Comparison of ENCODE assay signal across 8 cellular contexts in the genomic region with DNA sequence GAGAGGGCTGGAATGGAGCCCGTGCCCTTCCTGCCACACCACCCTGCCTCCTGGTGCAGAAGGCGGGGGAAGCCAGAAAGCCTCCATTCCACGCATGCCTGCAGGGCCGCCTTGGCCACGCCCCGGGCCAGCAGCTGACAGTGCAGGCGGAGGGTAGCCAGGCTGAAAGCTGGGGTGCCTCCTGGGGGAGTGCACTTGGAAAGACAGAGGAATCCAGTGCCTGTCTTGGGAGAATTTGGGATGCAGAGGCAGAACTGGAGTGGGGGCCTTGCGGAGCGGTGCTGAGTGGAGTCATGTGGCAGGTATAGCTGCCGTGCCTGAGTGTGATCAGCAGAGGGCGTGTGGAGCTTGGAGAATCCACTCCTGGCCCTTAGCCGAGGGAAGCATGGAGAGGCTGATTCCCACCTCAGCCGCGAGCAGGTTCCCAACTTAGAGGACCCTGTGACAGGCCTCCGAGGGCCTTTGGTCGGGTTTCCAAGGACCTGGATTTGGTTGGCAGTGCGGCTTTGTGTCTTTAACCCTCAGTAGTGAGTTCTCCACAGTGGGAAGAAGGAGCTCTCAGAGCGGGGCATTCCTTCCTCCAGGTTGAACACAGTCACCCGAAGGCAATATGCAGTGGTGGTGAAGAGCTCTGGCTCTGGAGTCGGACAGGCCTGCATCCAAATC. TPM values are rescaled to one million over a fixed set of nuclear protein-coding genes. Genes with fewer than 3 reads are reported as not detected.
DNase-seq lines count a peak whose midpoint lies in the region; ATAC-seq and TF ChIP-seq lines count a peak whose summit lies in the region.

No MANE protein-coding gene starts in this region.

- H3K27ac ChIP-seq in angular gyrus (ENCODE audit: low read depth, low read length) (peak overlapping the region; percentile 97), vagina (peak overlapping the region; percentile 75)

- no peak for TF ChIP-seq POLR2A in vagina (IDR thresholded peaks at IDR 0.05)

- peaks cover 0 to 3% of the 10 kb centered on the region in 2 donors for H3K36me3 ChIP-seq in vagina

- intact Hi-C loops in left ventricle myocardium superior (cut with micrococcal nuclease), result loop anchor here (10.0 kb wide), 1 partner anchor 53 kb away; no protein-coding TSS in a partner anchor
- intact Hi-C loops in vagina (cut with DNase I), result loop anchor here (10.0 kb wide), 1 partner anchor 53 kb away; no protein-coding TSS in a partner anchor

- H3K9me3 ChIP-seq in vagina, result no peaks in the 10 kb centered on the region

- peaks cover 33% of the 10 kb centered on the region for H3K4me1 ChIP-seq in vagina

- TF ChIP-seq CTCF in vagina (IDR thresholded peaks at IDR 0.05), result peak; percentile 24 to 82 (median 70)

- H3K4me3 ChIP-seq in vagina, result peak overlapping the region; percentile 36 to 41

- H3K27me3 ChIP-seq in vagina, result no peaks in the 10 kb centered on the region

- DNase-seq in DMS53 treated with DMSO at 0.1 percent for 48 hours (lab: John Stamatoyannopoulos, UW; ENCODE audit: unreplicated experiment) (peak; percentile 81), HCEC 1CT (peak; percentile 76), NCI-H128 (lab: John Stamatoyannopoulos, UW; ENCODE audit: unreplicated experiment) (peak; percentile 72), T-helper 1 cell (peak; percentile 26 to 62 (median 50)), left ventricle myocardium superior (peak; percentile 86), putamen (ENCODE audit: low spot score) (peak; percentile 91), vagina (ENCODE audit: extremely low spot score in 2 of 2) (no peak)

- peak; percentile 93 for ATAC-seq in left ventricle myocardium superior

RNA-seq across cellular contexts. Expression of a gene that starts 9.1 kb away (rescaled TPM):
- total RNA-seq in left ventricle myocardium superior (51.6 TPM), vagina (15.2 TPM)

RNA-seq across cellular contexts. Expression of a gene that starts 21.8 kb away (rescaled TPM):
- total RNA-seq in left ventricle myocardium superior (19.4 TPM), vagina (28.0 TPM)

RNA-seq across cellular contexts. Expression of a gene that starts 39.5 kb away (rescaled TPM):
- total RNA-seq in left ventricle myocardium superior, result 30.7 TPM
- total RNA-seq in vagina, result 42.0 TPM

RNA-seq across cellular contexts. Expression of a gene that starts 39.9 kb away (rescaled TPM):
- total RNA-seq in left ventricle myocardium superior, result 41.4 TPM
- 11.3 TPM for total RNA-seq in vagina

RNA-seq across cellular contexts. Expression of a gene that starts 58.5 kb away (rescaled TPM):
- total RNA-seq in left ventricle myocardium superior (7.0 TPM), vagina (36.1 TPM)

Comparison
In these comparisons a context has a peak if more than half of its experiments do, and no peak if none do; other contexts are left out.
1. DNase-seq: peak in DMS53 treated with DMSO at 0.1 percent for 48 hours (single experiment), HCEC 1CT (single experiment), NCI-H128 (single experiment), T-helper 1 cell (5 of 5), left ventricle myocardium superior (single experiment) and putamen (single experiment); none in vagina (0 of 2).